Comparison of ENCODE assay signal across 1 cellular context in the genomic region with DNA sequence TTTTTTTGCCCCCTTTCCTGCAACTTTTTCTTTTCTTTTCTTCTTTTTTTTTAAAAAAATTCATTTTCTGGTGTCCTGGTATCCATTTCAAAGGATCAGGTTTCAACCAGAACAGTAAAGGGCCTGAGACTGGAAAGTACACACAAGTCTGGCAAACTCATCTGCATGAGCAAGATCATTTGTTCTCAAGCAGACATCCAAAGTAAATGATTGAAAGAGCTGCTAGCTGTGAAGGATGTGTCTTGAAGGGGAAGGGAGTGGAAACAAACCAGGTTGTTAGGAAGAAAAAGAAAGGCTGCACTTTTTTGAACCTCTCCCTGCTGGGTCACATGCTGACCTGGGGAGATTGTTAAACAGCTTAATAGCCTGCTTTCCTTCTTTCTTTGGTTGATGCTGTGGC.
TF ChIP-seq lines count a peak whose summit lies in the region.

No MANE protein-coding gene starts in this region.

TF ChIP-seq in HepG2, 621 proteins besides CTCF, POLR2A, EP300 and RAD21 (continued from another document and continues in another):
- TF ChIP-seq, protein P1, sequence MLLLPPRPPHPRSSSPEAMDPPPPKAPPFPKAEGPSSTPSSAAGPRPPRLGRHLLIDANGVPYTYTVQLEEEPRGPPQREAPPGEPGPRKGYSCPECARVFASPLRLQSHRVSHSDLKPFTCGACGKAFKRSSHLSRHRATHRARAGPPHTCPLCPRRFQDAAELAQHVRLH (CRISPR knock-in tag; IDR thresholded peaks at IDR 0.05; ENCODE audit: borderline replicate concordance, low read depth), result no peak
- TF ChIP-seq SRSF9 (IDR thresholded peaks at IDR 0.05; ENCODE audit: borderline replicate concordance, insufficient read depth, low read depth, low read length, poor library complexity, severe bottlenecking), result no peak
- TF ChIP-seq, protein P2, sequence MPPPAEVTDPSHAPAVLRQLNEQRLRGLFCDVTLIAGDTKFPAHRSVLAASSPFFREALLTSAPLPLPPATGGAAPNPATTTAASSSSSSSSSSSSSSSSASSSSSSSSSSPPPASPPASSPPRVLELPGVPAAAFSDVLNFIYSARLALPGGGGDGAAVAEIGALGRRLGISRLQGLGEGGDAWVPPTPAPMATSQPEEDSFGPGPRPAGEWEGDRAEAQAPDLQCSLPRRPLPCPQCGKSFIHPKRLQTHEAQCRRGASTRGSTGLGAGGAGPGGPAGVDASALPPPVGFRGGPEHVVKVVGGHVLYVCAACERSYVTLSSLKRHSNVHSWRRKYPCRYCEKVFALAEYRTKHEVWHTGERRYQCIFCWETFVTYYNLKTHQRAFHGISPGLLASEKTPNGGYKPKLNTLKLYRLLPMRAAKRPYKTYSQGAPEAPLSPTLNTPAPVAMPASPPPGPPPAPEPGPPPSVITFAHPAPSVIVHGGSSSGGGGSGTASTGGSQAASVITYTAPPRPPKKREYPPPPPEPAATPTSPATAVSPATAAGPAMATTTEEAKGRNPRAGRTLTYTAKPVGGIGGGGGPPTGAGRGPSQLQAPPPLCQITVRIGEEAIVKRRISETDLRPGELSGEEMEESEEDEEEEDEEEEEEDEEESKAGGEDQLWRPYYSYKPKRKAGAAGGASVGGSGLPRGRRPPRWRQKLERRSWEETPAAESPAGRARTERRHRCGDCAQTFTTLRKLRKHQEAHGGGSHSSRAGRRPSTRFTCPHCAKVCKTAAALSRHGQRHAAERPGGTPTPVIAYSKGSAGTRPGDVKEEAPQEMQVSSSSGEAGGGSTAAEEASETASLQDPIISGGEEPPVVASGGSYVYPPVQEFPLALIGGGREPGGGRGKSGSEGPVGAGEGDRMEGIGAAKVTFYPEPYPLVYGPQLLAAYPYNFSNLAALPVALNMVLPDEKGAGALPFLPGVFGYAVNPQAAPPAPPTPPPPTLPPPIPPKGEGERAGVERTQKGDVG (CRISPR knock-in tag; IDR thresholded peaks at IDR 0.05; ENCODE audit: borderline replicate concordance), result no peak
- TF ChIP-seq KAT8 (CRISPR knock-in tag; IDR thresholded peaks at IDR 0.05), result 0 out of 2 replicates have a peak, but pooled peaks have one; percentile 38
- TF ChIP-seq RARG (CRISPR knock-in tag; IDR thresholded peaks at IDR 0.05; ENCODE audit: low read depth), result no peak
- TF ChIP-seq ATF7 (IDR thresholded peaks at IDR 0.05), result no peak
- TF ChIP-seq ATF7 (CRISPR knock-in tag; IDR thresholded peaks at IDR 0.05), result no peak
- TF ChIP-seq ZNF619 (CRISPR knock-in tag; IDR thresholded peaks at IDR 0.05), result no peak
- TF ChIP-seq ZFP1 (CRISPR knock-in tag; IDR thresholded peaks at IDR 0.05), result no peak
- TF ChIP-seq CCDC6 (CRISPR knock-in tag; IDR thresholded peaks at IDR 0.05), result no peak
- 0 out of 2 replicates have a peak, but pooled peaks have one; percentile 3 for TF ChIP-seq CHD4 (IDR thresholded peaks at IDR 0.05; ENCODE audit: borderline replicate concordance, low read length)
- TF ChIP-seq RFX1 (IDR thresholded peaks at IDR 0.05), result no peak
- TF ChIP-seq, protein P3, sequence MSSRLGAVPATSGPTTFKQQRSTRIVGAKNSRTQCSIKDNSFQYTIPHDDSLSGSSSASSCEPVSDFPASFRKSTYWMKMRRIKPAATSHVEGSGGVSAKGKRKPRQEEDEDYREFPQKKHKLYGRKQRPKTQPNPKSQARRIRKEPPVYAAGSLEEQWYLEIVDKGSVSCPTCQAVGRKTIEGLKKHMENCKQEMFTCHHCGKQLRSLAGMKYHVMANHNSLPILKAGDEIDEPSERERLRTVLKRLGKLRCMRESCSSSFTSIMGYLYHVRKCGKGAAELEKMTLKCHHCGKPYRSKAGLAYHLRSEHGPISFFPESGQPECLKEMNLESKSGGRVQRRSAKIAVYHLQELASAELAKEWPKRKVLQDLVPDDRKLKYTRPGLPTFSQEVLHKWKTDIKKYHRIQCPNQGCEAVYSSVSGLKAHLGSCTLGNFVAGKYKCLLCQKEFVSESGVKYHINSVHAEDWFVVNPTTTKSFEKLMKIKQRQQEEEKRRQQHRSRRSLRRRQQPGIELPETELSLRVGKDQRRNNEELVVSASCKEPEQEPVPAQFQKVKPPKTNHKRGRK (CRISPR knock-in tag; IDR thresholded peaks at IDR 0.05), result no peak
- TF ChIP-seq, protein P4, sequence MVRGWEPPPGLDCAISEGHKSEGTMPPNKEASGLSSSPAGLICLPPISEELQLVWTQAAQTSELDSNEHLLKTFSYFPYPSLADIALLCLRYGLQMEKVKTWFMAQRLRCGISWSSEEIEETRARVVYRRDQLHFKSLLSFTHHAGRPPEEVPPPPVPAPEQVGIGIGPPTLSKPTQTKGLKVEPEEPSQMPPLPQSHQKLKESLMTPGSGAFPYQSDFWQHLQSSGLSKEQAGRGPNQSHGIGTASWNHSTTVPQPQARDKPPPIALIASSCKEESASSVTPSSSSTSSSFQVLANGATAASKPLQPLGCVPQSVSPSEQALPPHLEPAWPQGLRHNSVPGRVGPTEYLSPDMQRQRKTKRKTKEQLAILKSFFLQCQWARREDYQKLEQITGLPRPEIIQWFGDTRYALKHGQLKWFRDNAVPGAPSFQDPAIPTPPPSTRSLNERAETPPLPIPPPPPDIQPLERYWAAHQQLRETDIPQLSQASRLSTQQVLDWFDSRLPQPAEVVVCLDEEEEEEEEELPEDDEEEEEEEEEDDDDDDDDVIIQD (CRISPR knock-in tag; IDR thresholded peaks at IDR 0.05; ENCODE audit: low read depth), result peak; percentile 86
- peak; percentile 45 for TF ChIP-seq NCOA2 (CRISPR knock-in tag; IDR thresholded peaks at IDR 0.05)
- TF ChIP-seq, protein P5, sequence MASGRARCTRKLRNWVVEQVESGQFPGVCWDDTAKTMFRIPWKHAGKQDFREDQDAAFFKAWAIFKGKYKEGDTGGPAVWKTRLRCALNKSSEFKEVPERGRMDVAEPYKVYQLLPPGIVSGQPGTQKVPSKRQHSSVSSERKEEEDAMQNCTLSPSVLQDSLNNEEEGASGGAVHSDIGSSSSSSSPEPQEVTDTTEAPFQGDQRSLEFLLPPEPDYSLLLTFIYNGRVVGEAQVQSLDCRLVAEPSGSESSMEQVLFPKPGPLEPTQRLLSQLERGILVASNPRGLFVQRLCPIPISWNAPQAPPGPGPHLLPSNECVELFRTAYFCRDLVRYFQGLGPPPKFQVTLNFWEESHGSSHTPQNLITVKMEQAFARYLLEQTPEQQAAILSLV (CRISPR knock-in tag; IDR thresholded peaks at IDR 0.05; ENCODE audit: borderline replicate concordance), result no peak
- TF ChIP-seq NFYC (CRISPR knock-in tag; IDR thresholded peaks at IDR 0.05), result no peak; the same call in 1 of the 2 replicates
- no peak; the same call in 1 of the 2 replicates for TF ChIP-seq IRF2 (CRISPR knock-in tag; IDR thresholded peaks at IDR 0.05)
- TF ChIP-seq, protein P6, sequence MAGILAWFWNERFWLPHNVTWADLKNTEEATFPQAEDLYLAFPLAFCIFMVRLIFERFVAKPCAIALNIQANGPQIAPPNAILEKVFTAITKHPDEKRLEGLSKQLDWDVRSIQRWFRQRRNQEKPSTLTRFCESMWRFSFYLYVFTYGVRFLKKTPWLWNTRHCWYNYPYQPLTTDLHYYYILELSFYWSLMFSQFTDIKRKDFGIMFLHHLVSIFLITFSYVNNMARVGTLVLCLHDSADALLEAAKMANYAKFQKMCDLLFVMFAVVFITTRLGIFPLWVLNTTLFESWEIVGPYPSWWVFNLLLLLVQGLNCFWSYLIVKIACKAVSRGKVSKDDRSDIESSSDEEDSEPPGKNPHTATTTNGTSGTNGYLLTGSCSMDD (CRISPR knock-in tag; IDR thresholded peaks at IDR 0.05), result no peak
- TF ChIP-seq, protein P7, sequence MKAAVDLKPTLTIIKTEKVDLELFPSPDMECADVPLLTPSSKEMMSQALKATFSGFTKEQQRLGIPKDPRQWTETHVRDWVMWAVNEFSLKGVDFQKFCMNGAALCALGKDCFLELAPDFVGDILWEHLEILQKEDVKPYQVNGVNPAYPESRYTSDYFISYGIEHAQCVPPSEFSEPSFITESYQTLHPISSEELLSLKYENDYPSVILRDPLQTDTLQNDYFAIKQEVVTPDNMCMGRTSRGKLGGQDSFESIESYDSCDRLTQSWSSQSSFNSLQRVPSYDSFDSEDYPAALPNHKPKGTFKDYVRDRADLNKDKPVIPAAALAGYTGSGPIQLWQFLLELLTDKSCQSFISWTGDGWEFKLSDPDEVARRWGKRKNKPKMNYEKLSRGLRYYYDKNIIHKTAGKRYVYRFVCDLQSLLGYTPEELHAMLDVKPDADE (CRISPR knock-in tag; IDR thresholded peaks at IDR 0.05), result no peak
- TF ChIP-seq, protein P8, sequence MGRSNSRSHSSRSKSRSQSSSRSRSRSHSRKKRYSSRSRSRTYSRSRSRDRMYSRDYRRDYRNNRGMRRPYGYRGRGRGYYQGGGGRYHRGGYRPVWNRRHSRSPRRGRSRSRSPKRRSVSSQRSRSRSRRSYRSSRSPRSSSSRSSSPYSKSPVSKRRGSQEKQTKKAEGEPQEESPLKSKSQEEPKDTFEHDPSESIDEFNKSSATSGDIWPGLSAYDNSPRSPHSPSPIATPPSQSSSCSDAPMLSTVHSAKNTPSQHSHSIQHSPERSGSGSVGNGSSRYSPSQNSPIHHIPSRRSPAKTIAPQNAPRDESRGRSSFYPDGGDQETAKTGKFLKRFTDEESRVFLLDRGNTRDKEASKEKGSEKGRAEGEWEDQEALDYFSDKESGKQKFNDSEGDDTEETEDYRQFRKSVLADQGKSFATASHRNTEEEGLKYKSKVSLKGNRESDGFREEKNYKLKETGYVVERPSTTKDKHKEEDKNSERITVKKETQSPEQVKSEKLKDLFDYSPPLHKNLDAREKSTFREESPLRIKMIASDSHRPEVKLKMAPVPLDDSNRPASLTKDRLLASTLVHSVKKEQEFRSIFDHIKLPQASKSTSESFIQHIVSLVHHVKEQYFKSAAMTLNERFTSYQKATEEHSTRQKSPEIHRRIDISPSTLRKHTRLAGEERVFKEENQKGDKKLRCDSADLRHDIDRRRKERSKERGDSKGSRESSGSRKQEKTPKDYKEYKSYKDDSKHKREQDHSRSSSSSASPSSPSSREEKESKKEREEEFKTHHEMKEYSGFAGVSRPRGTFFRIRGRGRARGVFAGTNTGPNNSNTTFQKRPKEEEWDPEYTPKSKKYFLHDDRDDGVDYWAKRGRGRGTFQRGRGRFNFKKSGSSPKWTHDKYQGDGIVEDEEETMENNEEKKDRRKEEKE (IDR thresholded peaks at IDR 0.05), result no peak
- TF ChIP-seq MIXL1 (CRISPR knock-in tag; IDR thresholded peaks at IDR 0.05), result peak; percentile 28; the same call in 1 of the 2 replicates
- no peak for TF ChIP-seq JUN (CRISPR knock-in tag; IDR thresholded peaks at IDR 0.05)
- peak; percentile 49 for TF ChIP-seq FOSL2 (CRISPR knock-in tag; IDR thresholded peaks at IDR 0.05)
- TF ChIP-seq ZNF333 (CRISPR knock-in tag; IDR thresholded peaks at IDR 0.05; ENCODE audit: borderline replicate concordance), result no peak
- TF ChIP-seq, protein P9, sequence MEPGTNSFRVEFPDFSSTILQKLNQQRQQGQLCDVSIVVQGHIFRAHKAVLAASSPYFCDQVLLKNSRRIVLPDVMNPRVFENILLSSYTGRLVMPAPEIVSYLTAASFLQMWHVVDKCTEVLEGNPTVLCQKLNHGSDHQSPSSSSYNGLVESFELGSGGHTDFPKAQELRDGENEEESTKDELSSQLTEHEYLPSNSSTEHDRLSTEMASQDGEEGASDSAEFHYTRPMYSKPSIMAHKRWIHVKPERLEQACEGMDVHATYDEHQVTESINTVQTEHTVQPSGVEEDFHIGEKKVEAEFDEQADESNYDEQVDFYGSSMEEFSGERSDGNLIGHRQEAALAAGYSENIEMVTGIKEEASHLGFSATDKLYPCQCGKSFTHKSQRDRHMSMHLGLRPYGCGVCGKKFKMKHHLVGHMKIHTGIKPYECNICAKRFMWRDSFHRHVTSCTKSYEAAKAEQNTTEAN (CRISPR knock-in tag; conservative IDR thresholded peaks at IDR 0.05), result no peak
- TF ChIP-seq ZNF83 (CRISPR knock-in tag; IDR thresholded peaks at IDR 0.05; ENCODE audit: borderline replicate concordance), result no peak
- no peak for TF ChIP-seq ISX (CRISPR knock-in tag; conservative IDR thresholded peaks at IDR 0.05)
- TF ChIP-seq CC2D1A (CRISPR knock-in tag; IDR thresholded peaks at IDR 0.05), result no peak
- TF ChIP-seq, protein P10, sequence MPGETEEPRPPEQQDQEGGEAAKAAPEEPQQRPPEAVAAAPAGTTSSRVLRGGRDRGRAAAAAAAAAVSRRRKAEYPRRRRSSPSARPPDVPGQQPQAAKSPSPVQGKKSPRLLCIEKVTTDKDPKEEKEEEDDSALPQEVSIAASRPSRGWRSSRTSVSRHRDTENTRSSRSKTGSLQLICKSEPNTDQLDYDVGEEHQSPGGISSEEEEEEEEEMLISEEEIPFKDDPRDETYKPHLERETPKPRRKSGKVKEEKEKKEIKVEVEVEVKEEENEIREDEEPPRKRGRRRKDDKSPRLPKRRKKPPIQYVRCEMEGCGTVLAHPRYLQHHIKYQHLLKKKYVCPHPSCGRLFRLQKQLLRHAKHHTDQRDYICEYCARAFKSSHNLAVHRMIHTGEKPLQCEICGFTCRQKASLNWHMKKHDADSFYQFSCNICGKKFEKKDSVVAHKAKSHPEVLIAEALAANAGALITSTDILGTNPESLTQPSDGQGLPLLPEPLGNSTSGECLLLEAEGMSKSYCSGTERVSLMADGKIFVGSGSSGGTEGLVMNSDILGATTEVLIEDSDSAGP (CRISPR knock-in tag; IDR thresholded peaks at IDR 0.05; ENCODE audit: borderline replicate concordance), result no peak
- TF ChIP-seq ZNF136 (CRISPR knock-in tag; IDR thresholded peaks at IDR 0.05; ENCODE audit: low read depth), result no peak
- TF ChIP-seq, protein P11, sequence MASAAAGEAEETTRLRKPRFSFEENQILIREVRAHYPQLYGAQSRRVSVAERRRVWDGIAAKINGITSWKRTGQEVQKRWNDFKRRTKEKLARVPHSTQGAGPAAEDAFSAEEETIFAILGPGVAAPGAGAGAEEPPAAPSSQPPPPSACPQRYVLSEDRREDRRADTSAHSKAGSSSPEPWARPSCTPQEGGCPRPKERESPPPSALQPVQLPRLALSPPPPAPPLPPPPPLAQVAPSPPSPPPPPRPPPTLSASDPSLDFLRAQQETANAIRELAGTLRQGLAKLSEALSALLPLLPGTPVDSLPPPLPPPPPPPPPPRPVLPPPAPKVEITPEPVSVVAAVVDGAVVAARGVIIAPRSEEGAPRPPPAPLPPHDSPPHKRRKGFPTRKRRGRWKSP (CRISPR knock-in tag; IDR thresholded peaks at IDR 0.05), result no peak
- TF ChIP-seq ZIK1 (CRISPR knock-in tag; IDR thresholded peaks at IDR 0.05; ENCODE audit: borderline replicate concordance, low read depth), result no peak
- TF ChIP-seq ZFP36 (IDR thresholded peaks at IDR 0.05; ENCODE audit: borderline replicate concordance, low read depth, low read length, partially characterized antibody), result no peak
- no peak for TF ChIP-seq ZNF441 (CRISPR knock-in tag; IDR thresholded peaks at IDR 0.05; ENCODE audit: borderline replicate concordance)
- TF ChIP-seq HOXA7 (CRISPR knock-in tag; IDR thresholded peaks at IDR 0.05), result no peak
- no peak for TF ChIP-seq REL (CRISPR knock-in tag; conservative IDR thresholded peaks at IDR 0.05)
- TF ChIP-seq RFX5 (IDR thresholded peaks at IDR 0.05; ENCODE audit: low read depth, low read length), result 0 out of 2 replicates have a peak, but pooled peaks have one; percentile 38
- TF ChIP-seq, protein P12, sequence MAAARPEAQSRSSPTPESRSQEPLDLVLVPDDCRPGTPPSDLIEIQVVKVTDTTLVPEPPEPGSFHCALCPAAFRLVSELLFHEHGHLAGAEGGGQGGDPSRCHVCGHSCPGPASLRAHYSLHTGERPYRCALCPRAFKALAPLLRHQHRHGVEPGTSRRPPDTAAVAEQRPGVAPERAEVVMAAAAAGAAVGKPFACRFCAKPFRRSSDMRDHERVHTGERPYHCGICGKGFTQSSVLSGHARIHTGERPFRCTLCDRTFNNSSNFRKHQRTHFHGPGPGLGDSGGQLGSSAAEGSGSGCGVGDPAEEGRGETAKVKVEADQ (CRISPR knock-in tag; IDR thresholded peaks at IDR 0.05; ENCODE audit: borderline replicate concordance), result no peak
